8 cellular contexts compared by ENCODE assay signal in the genomic region with DNA sequence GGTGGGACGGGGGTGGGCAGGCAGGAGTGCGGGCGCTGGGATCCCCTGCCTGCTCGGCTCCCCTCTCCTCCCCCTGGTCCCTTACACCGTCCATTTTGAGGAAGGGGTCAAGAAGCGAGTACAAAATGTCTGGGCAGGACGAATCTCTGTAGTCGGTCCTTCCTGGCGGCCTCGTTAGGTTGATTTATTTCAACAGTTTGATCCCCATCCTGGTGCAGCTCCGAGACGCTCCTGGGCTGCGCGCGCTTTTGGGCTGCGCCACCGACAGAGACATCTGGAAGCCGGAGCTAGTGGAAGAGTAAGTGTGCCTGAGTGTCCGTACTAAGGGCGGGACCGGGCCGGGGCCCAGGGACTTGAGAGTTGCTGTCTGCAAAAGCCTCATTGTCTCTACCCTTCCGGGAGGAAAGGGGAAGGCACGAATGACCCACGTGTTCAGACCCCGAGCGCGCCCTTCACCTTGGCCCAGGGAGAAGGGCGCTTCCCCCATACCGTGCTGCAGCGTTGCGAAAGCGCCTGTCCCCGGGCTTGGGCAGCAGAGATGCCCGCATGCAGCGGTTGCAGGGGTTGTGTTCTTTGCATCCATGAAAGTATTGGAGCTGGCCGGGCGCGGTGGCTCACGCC. TPM values are rescaled to one million over a fixed set of nuclear protein-coding genes. Genes with fewer than 3 reads are reported as not detected.
DNase-seq lines count a peak whose midpoint lies in the region; ATAC-seq and TF ChIP-seq lines count a peak whose summit lies in the region.

No MANE protein-coding gene starts in this region.

- WGBS in mesendoderm (ENCODE audit: extremely low coverage, insufficient coverage, low lambda C conversion rate), result no CpG with 5 or more reads among the region's 40 CpGs

- intact Hi-C loops in upper lobe of right lung (cut with DNase I), result no loop called here

- H2AK5ac ChIP-seq in mesendoderm (ENCODE audit: low read length), result no peak overlapping the region

- POLR2A ChIA-PET in CD8-positive, alpha-beta memory T cell (lab: Charles Lee), result no interaction called here

- no peak overlapping the region for H2BK120ac ChIP-seq in mesendoderm (ENCODE audit: low read depth, low read length)

- H2BK15ac ChIP-seq in mesendoderm (replicated peaks; ENCODE audit: low read depth), result no peak overlapping the region

- peaks cover 16 to 18% (median 17%) of the 10 kb centered on the region in 3 donors for H3K4me1 Mint-ChIP-seq in CD8-positive, alpha-beta memory T cell
- peaks cover 12% of the 10 kb centered on the region for H3K4me1 Mint-ChIP-seq in endothelial cell (ENCODE audit: unreplicated experiment)

- no peaks in the 10 kb centered on the region for H3K36me3 ChIP-seq in CD8-positive, alpha-beta memory T cell (ENCODE audit: insufficient read depth, low read length)
- H3K36me3 ChIP-seq in HAP-1 (replicated peaks), result peaks cover 4% of the 10 kb centered on the region; the same call in 1 of the 2 replicates
- H3K36me3 ChIP-seq in SK-N-MC (ENCODE audit: insufficient read depth, low read length), result no peaks in the 10 kb centered on the region
- H3K36me3 ChIP-seq in mesendoderm (ENCODE audit: control insufficient read depth, insufficient read depth, low read length), result no peaks in the 10 kb centered on the region
- no peaks in the 10 kb centered on the region for H3K36me3 ChIP-seq in upper lobe of right lung

- no peak overlapping the region for H3K27ac ChIP-seq in CD8-positive, alpha-beta memory T cell (ENCODE audit: low read depth, low read length)
- H3K27ac ChIP-seq in SK-N-MC, result no peak overlapping the region
- peak overlapping the region; percentile 86 for H3K27ac ChIP-seq in mesendoderm (ENCODE audit: low read depth, low read length)
- H3K27ac ChIP-seq in upper lobe of right lung, result peak overlapping the region; percentile 55

- H3K9ac ChIP-seq in SK-N-MC (ENCODE audit: insufficient read length) (no peak overlapping the region), mesendoderm (ENCODE audit: low read length) (peak overlapping the region; percentile 98)

- H3K36me3 Mint-ChIP-seq in CD8-positive, alpha-beta memory T cell, result peaks cover 0 to 3% (median 0%) of the 10 kb centered on the region in 3 donors
- H3K36me3 Mint-ChIP-seq in endothelial cell (ENCODE audit: low read depth, unreplicated experiment), result peaks cover 7% of the 10 kb centered on the region

- peak overlapping the region; percentile 89 for H3K23ac ChIP-seq in mesendoderm (ENCODE audit: low read length)

- ATAC-seq in upper lobe of right lung (peak; percentile 69), GM21367 (IDR thresholded peaks at IDR 0.05; ENCODE audit: unreplicated experiment) (no peak), HG03045 (IDR thresholded peaks at IDR 0.05; ENCODE audit: unreplicated experiment) (no peak)

- peaks cover 4% of the 10 kb centered on the region for H3K79me2 ChIP-seq in mesendoderm (ENCODE audit: control insufficient read depth, insufficient read depth, low read length)

- H4K8ac ChIP-seq in mesendoderm (ENCODE audit: low read depth, low read length), result peak overlapping the region; percentile 93

- peak overlapping the region; percentile 43 for H3K4me3 ChIP-seq in CD8-positive, alpha-beta memory T cell (ENCODE audit: low read length)
- H3K4me3 ChIP-seq in HAP-1, result peak overlapping the region; percentile 49
- H3K4me3 ChIP-seq in SK-N-MC, result peak overlapping the region; percentile 70
- peak overlapping the region; percentile 63 for H3K4me3 ChIP-seq in mesendoderm (ENCODE audit: low read length)
- H3K4me3 ChIP-seq in upper lobe of right lung, result peak overlapping the region; percentile 53

- peak overlapping the region; percentile 95 for H3K56ac ChIP-seq in mesendoderm (ENCODE audit: low read length)

- peaks cover 0 to 3% (median 0%) of the 10 kb centered on the region in 5 donors for H3K9me3 Mint-ChIP-seq in CD8-positive, alpha-beta memory T cell
- H3K9me3 Mint-ChIP-seq in endothelial cell (ENCODE audit: unreplicated experiment), result no peaks in the 10 kb centered on the region

- TF ChIP-seq CTCF in endothelial cell (IDR thresholded peaks at IDR 0.05; ENCODE audit: unreplicated experiment), result no peak
- TF ChIP-seq CTCF in upper lobe of right lung (IDR thresholded peaks at IDR 0.05), result no peak

- H3K4me3 Mint-ChIP-seq in CD8-positive, alpha-beta memory T cell, result peak overlapping the region; percentile 74 to 89 (median 83)
- H3K4me3 Mint-ChIP-seq in endothelial cell (ENCODE audit: unreplicated experiment), result peak overlapping the region; percentile 95

- CTCF ChIA-PET in CD8-positive, alpha-beta memory T cell (lab: Charles Lee), result interaction anchor here (1.8 to 2.1 kb wide), 2 partner anchors 18 to 62 kb away, joined by 5 to 8 read pairs; no protein-coding TSS in a partner anchor

- peaks cover 5% of the 10 kb centered on the region for H3K4me1 ChIP-seq in CD8-positive, alpha-beta memory T cell (ENCODE audit: insufficient read depth, low read length)
- peaks cover 3% of the 10 kb centered on the region; the same call in 1 of the 2 replicates for H3K4me1 ChIP-seq in HAP-1
- H3K4me1 ChIP-seq in mesendoderm (ENCODE audit: control insufficient read depth, low read depth, low read length), result peaks cover 3% of the 10 kb centered on the region
- H3K4me1 ChIP-seq in upper lobe of right lung, result peaks cover 10% of the 10 kb centered on the region

- H3K27ac Mint-ChIP-seq in CD8-positive, alpha-beta memory T cell, result peak overlapping the region in 2 of 8 donors; percentile 50 to 85
- peak overlapping the region; percentile 99 for H3K27ac Mint-ChIP-seq in endothelial cell (ENCODE audit: unreplicated experiment)

- H3K27me3 Mint-ChIP-seq in CD8-positive, alpha-beta memory T cell, result peaks cover 14 to 39% of the 10 kb centered on the region in 2 donors
- H3K27me3 Mint-ChIP-seq in endothelial cell (ENCODE audit: unreplicated experiment), result peaks cover 8% of the 10 kb centered on the region

- in situ Hi-C loops in HAP-1 (cut with MboI; ENCODE audit: low sequenced_read_pairs), result no loop called here

- H2BK5ac ChIP-seq in mesendoderm (ENCODE audit: low read length), result peak overlapping the region; percentile 70

- DNase-seq in CD8-positive, alpha-beta memory T cell, result no peak
- DNase-seq in HAP-1 (ENCODE audit: low spot score in 2 of 2) (peak; percentile 88 to 89), SK-N-MC (ENCODE audit: low read depth, low spot score) (no peak), endothelial cell (ENCODE audit: low spot score) (peak; percentile 63), mesendoderm (peak; percentile 96), upper lobe of right lung (peak; percentile 74)

- peaks cover 2% of the 10 kb centered on the region for H3K79me1 ChIP-seq in mesendoderm (ENCODE audit: low read length)

- H3K18ac ChIP-seq in mesendoderm (ENCODE audit: low read length), result peak overlapping the region; percentile 96

- peak overlapping the region; percentile 51 for H3K4me2 ChIP-seq in mesendoderm (ENCODE audit: low read length)

- no peaks in the 10 kb centered on the region for H3K9me3 ChIP-seq in CD8-positive, alpha-beta memory T cell (ENCODE audit: low read length)
- H3K9me3 ChIP-seq in HAP-1 (no peaks in the 10 kb centered on the region), SK-N-MC (ENCODE audit: low read depth, low read length) (no peaks in the 10 kb centered on the region), upper lobe of right lung (no peaks in the 10 kb centered on the region)

- H3K4ac ChIP-seq in mesendoderm (ENCODE audit: low read depth, low read length), result peak overlapping the region; percentile 18

- peaks cover 4% of the 10 kb centered on the region for H3K27me3 ChIP-seq in CD8-positive, alpha-beta memory T cell (ENCODE audit: insufficient read depth, low read length, poor library complexity, severe bottlenecking)
- H3K27me3 ChIP-seq in HAP-1 (ENCODE audit: low read depth) (no peaks in the 10 kb centered on the region), mesendoderm (ENCODE audit: insufficient read depth, low read length, poor library complexity) (no peaks in the 10 kb centered on the region), upper lobe of right lung (no peaks in the 10 kb centered on the region)

- H4K5ac ChIP-seq in mesendoderm (ENCODE audit: low read length), result no peak overlapping the region

RNA-seq across cellular contexts. Expression of a gene that starts 1.8 kb away (rescaled TPM):
- total RNA-seq in CD8-positive, alpha-beta memory T cell, result under 1 TPM in 1 of 2 experiments, not detected in 1; 0.13 TPM
- not detected for polyA plus RNA-seq in CD8-positive, alpha-beta memory T cell
- total RNA-seq in endothelial cell (ENCODE audit: unreplicated experiment) (12.2 TPM), upper lobe of right lung (1.8 TPM)
- polyA plus RNA-seq in mesendoderm (2013, experiment 1 of 2), result 8.1 TPM
- polyA plus RNA-seq in mesendoderm (2013, experiment 2 of 2), result 8.1 TPM

RNA-seq across cellular contexts. Expression of a gene that starts 15.9 kb away (rescaled TPM):
- total RNA-seq in CD8-positive, alpha-beta memory T cell, result 100 to 1,000 TPM; 132 TPM
- polyA plus RNA-seq in CD8-positive, alpha-beta memory T cell, result 95.8 TPM
- total RNA-seq in endothelial cell (ENCODE audit: unreplicated experiment) (210 TPM), upper lobe of right lung (88.2 TPM)
- 15.9 TPM for polyA plus RNA-seq in mesendoderm (2013, experiment 1 of 2)
- 14.8 TPM for polyA plus RNA-seq in mesendoderm (2013, experiment 2 of 2)

RNA-seq across cellular contexts. Expression of a gene that starts 53.7 kb away (rescaled TPM):
- total RNA-seq in CD8-positive, alpha-beta memory T cell, result 100 to 1,000 TPM; 273 to 278 TPM
- polyA plus RNA-seq in CD8-positive, alpha-beta memory T cell, result 1,041 TPM
- 10.0 TPM for total RNA-seq in endothelial cell (ENCODE audit: unreplicated experiment)
- 19.6 TPM for polyA plus RNA-seq in mesendoderm (2013, experiment 1 of 2)
- polyA plus RNA-seq in mesendoderm (2013, experiment 2 of 2), result 22.3 TPM
- total RNA-seq in upper lobe of right lung, result 87.8 TPM

Comparison
In these comparisons a context has a peak if more than half of its experiments do, and no peak if none do; other contexts are left out.
1. DNase-seq: peak in HAP-1 (2 of 2), endothelial cell (single experiment), mesendoderm (single experiment) and upper lobe of right lung (single experiment); none in CD8-positive, alpha-beta memory T cell (0 of 5) and SK-N-MC (single experiment).
2. H3K27ac ChIP-seq: peak in mesendoderm (single experiment) and upper lobe of right lung (single experiment); none in CD8-positive, alpha-beta memory T cell (single experiment) and SK-N-MC (single experiment).
3. Peak in every context shown above with its lines, with median percentiles within 50 percentile points of each other: H3K4me3 ChIP-seq.